In the genomic region with DNA sequence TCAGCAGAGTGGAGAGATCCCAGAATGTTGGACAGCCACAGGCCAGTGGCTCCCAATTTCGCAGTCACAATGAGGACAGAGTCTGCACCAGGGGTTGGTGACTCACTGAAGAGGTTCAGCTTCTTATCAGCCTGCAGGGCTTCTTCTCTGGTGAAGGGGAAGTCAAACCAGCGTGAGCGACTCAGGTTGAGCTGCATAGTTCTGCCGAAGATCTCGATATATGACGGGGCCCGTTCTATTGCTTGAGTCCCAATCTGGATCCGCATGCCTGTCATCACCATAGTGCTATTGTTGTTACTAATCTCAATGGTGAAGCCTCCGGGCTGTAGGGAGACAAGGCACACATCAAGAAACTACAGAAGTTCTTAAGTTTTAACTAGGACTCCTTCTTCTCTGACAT, we compare ENCODE assay signal across 27 cellular contexts.
"Had no signal": no experiment of that assay in that cellular context is flagged by ENCODE, and none has a peak within 500 bp of the region (broad histone marks: within the 10 kb centered on the region; RNA-seq: fewer than 3 reads in every experiment).

No MANE protein-coding gene starts in this region.

- H3K4me3 Mint-ChIP-seq: endodermal cell; memory B cell; natural killer cell; stimulated activated effector memory CD8-positive, alpha-beta T cell treated with anti-CD3 and anti-CD28 coated beads, Interleukin-12 subunit alpha, Interleukin-12 subunit beta, amount 100 ng/mL, for 72 hours had no signal

- FAIRE-seq: keratinocyte, urothelium cell line had no signal

- ATAC-seq: esophagus mucosa; gastrocnemius medialis; left ventricle myocardium superior; natural killer cell; psoas muscle; right cardiac atrium; stimulated activated effector memory CD8-positive, alpha-beta T cell treated with anti-CD3 and anti-CD28 coated beads, Interleukin-12 subunit alpha, Interleukin-12 subunit beta, amount 100 ng/mL, for 72 hours had no signal

- H3K4me3 ChIP-seq: dorsolateral prefrontal cortex, gastrocnemius medialis, lung, ovary, psoas muscle, sigmoid colon, stomach, tibial artery, upper lobe of left lung had no signal

- H3K27me3 ChIP-seq: dorsolateral prefrontal cortex, gastrocnemius medialis, ovary, sigmoid colon, stomach, tibial artery, upper lobe of left lung had no signal

- H3K4me1 Mint-ChIP-seq: endodermal cell; memory B cell; natural killer cell; stimulated activated effector memory CD8-positive, alpha-beta T cell treated with anti-CD3 and anti-CD28 coated beads, Interleukin-12 subunit alpha, Interleukin-12 subunit beta, amount 100 ng/mL, for 72 hours had no signal

- H3K36me3 ChIP-seq: ovary had no signal

- H3K27ac ChIP-seq: epithelial cell of prostate, gastrocnemius medialis, ovary, psoas muscle, sigmoid colon, stomach, tibial artery, upper lobe of left lung had no signal

- H3K27me3 Mint-ChIP-seq: memory B cell had no signal

- H3K9me3 Mint-ChIP-seq: endodermal cell; memory B cell; natural killer cell; stimulated activated effector memory CD8-positive, alpha-beta T cell treated with anti-CD3 and anti-CD28 coated beads, Interleukin-12 subunit alpha, Interleukin-12 subunit beta, amount 100 ng/mL, for 72 hours had no signal

- H3K9me3 ChIP-seq: gastrocnemius medialis, ovary, psoas muscle, sigmoid colon, stomach, tibial artery, upper lobe of left lung had no signal

- H3K4me1 ChIP-seq: psoas muscle, sigmoid colon, tibial artery, upper lobe of left lung had no signal

- DNase-seq: dorsolateral prefrontal cortex; effector CD8-positive, alpha-beta T cell; endodermal cell; foreskin fibroblast; gastrocnemius medialis; head of caudate nucleus; left ventricle myocardium superior; natural killer cell; occipital lobe; ovary; posterior cingulate gyrus; psoas muscle; right cardiac atrium; sigmoid colon; stimulated activated CD4-positive, alpha-beta T cell treated with anti-CD3 and anti-CD28 coated beads, Interleukin-2, amount 100 ng/mL, for 24 hours; stimulated activated CD4-positive, alpha-beta T cell treated with anti-CD3 and anti-CD28 coated beads, Interleukin-4, amount 100 ng/mL, for 24 hours; stimulated activated naive CD4-positive, alpha-beta T cell treated with Interleukin-2 at 50 U/mL for 16 hours; stomach; tibial artery; upper lobe of left lung had no signal

- H3K27ac Mint-ChIP-seq: endodermal cell; memory B cell; natural killer cell; stimulated activated effector memory CD8-positive, alpha-beta T cell treated with anti-CD3 and anti-CD28 coated beads, Interleukin-12 subunit alpha, Interleukin-12 subunit beta, amount 100 ng/mL, for 72 hours had no signal
